ENCODE assay signal across 8 cellular contexts in genomic region chr6:156685823-156686428, GRCh38.
DNase-seq lines count a peak whose midpoint lies in the region; ATAC-seq, FAIRE-seq and TF ChIP-seq lines count a peak whose summit lies in the region.

No MANE protein-coding gene starts in this region.

- peak overlapping the region; percentile 89 for H3K4me3 Mint-ChIP-seq in progenitor cell of endocrine pancreas (ENCODE audit: low read depth)

- H3K4me2 ChIP-seq in OCI-LY3 (ENCODE audit: low read length) (peak overlapping the region; percentile 75), endothelial cell of umbilical vein (ENCODE audit: insufficient read depth, low read length) (peak overlapping the region; percentile 90)

- H3K79me2 ChIP-seq in OCI-LY3 (ENCODE audit: low read length) (no peaks in the 10 kb centered on the region), endothelial cell of umbilical vein (ENCODE audit: control insufficient read depth, insufficient read depth, low read length) (no peaks in the 10 kb centered on the region)

- ATAC-seq in GM18858 (IDR thresholded peaks at IDR 0.05; ENCODE audit: unreplicated experiment) = no peak

- H3K36me3 Mint-ChIP-seq in progenitor cell of endocrine pancreas (ENCODE audit: insufficient read depth) = no peaks in the 10 kb centered on the region

- no peak for TF ChIP-seq POLR2A in endothelial cell of umbilical vein (IDR thresholded peaks at IDR 0.05; ENCODE audit: low read depth, low read length)

- DNase-seq in GM06990 (ENCODE audit: extremely low read depth, insufficient read length) = no peak
- no peak for DNase-seq in endothelial cell of umbilical vein (ENCODE audit: low read depth, low spot score)
- no peak for DNase-seq in progenitor cell of endocrine pancreas (ENCODE audit: low spot score, unreplicated experiment)
- no peak for DNase-seq in HEK293T (ENCODE audit: extremely low spot score)
- no peak for DNase-seq in RKO (ENCODE audit: low spot score)
- no peak for DNase-seq in DMS153 treated with DMSO at 0.1 percent for 48 hours (lab: John Stamatoyannopoulos, UW; ENCODE audit: unreplicated experiment)

- H3K9ac ChIP-seq in OCI-LY3 (ENCODE audit: low read length) = peak overlapping the region; percentile 95
- H3K9ac ChIP-seq in endothelial cell of umbilical vein (replicated peaks; ENCODE audit: extremely low read depth, insufficient read depth, low read length) = peak overlapping the region; percentile 99

- H3K9me1 ChIP-seq in endothelial cell of umbilical vein (replicated peaks; ENCODE audit: control insufficient read depth, extremely low read depth, insufficient read depth, low read length) = no peaks in the 10 kb centered on the region

- H3K4me1 Mint-ChIP-seq in progenitor cell of endocrine pancreas (ENCODE audit: low read depth) = peaks cover 15% of the 10 kb centered on the region

- H3K4me1 ChIP-seq in OCI-LY3 (ENCODE audit: low read length) = peaks cover 27% of the 10 kb centered on the region
- peaks cover 11% of the 10 kb centered on the region for H3K4me1 ChIP-seq in endothelial cell of umbilical vein (ENCODE audit: control insufficient read depth, extremely low read depth, insufficient read depth, low read length)

- TF ChIP-seq CTCF in GM06990 (IDR thresholded peaks at IDR 0.05; ENCODE audit: insufficient read depth, low read length, poor library complexity, severe bottlenecking) (no peak), OCI-LY3 (IDR thresholded peaks at IDR 0.05; ENCODE audit: low read depth, low read length) (no peak), endothelial cell of umbilical vein (IDR thresholded peaks at IDR 0.05; ENCODE audit: extremely low read depth in 1 of 2, insufficient read depth in 1 of 2, low read depth in 1 of 2, low read length in 2 of 2) (no peak), progenitor cell of endocrine pancreas (IDR thresholded peaks at IDR 0.05; ENCODE audit: unreplicated experiment) (no peak)

- H3K27me3 ChIP-seq in GM06990 (replicated peaks; ENCODE audit: control insufficient read depth, insufficient read depth, low read length) (no peaks in the 10 kb centered on the region), OCI-LY3 (ENCODE audit: low read depth, low read length) (no peaks in the 10 kb centered on the region; the same call in 1 of the 2 replicates), endothelial cell of umbilical vein (ENCODE audit: control insufficient read depth in 2 of 2, insufficient read depth in 2 of 2, low read length in 2 of 2) (peaks cover 5 to 18% of the 10 kb centered on the region in 2 experiments)

- H3K36me3 ChIP-seq in GM06990 (ENCODE audit: control insufficient read depth, insufficient read depth, low read length) (no peaks in the 10 kb centered on the region), OCI-LY3 (replicated peaks; ENCODE audit: low read depth, low read length) (no peaks in the 10 kb centered on the region), endothelial cell of umbilical vein (ENCODE audit: control insufficient read depth in 2 of 2, extremely low read depth in 1 of 2, insufficient read depth in 2 of 2, low read length in 2 of 2) (no peaks in the 10 kb centered on the region)

- POLR2A ChIA-PET in endothelial cell of umbilical vein (lab: Charles Lee) = no interaction called here
- POLR2A ChIA-PET in HEK293T (lab: Yijun Ruan, JAX) = interaction anchor here (1.4 to 3.8 kb wide), 4 partner anchors 8 to 91 kb away, joined by 6 to 19 read pairs (median 6); partner anchors contain the start of gene ARID1B

- H3K27ac ChIP-seq in OCI-LY3 (ENCODE audit: low read length) (no peak overlapping the region), endothelial cell of umbilical vein (ENCODE audit: insufficient read depth, low read depth, low read length) (peak overlapping the region; percentile 98)

- peak overlapping the region; percentile 81 for H3K4me3 ChIP-seq in GM06990 (replicated peaks; ENCODE audit: low read depth, low read length)
- H3K4me3 ChIP-seq in OCI-LY3 (ENCODE audit: low read length) = peak overlapping the region; percentile 86
- H3K4me3 ChIP-seq in endothelial cell of umbilical vein (replicated peaks in 1 of 3; ENCODE audit: insufficient read depth in 1 of 3, low read depth in 1 of 3, low read length in 3 of 3) = peak overlapping the region; percentile 59 to 86 (median 82)

- H2AFZ ChIP-seq in OCI-LY3 (ENCODE audit: low read depth, low read length) (no peak overlapping the region), endothelial cell of umbilical vein (ENCODE audit: low read depth, low read length) (peak overlapping the region; percentile 86)

- H4K20me1 ChIP-seq in OCI-LY3 (ENCODE audit: insufficient read depth, low read length) (no peaks in the 10 kb centered on the region), endothelial cell of umbilical vein (replicated peaks; ENCODE audit: control insufficient read depth, extremely low read depth, insufficient read depth, low read length) (no peaks in the 10 kb centered on the region)

- dilution Hi-C loops in endothelial cell of umbilical vein (cut with MboI; ENCODE audit: extremely low pct_ligation_motif_present, low sequenced_read_pairs) = no loop called here

- BruUV-seq in endothelial cell of umbilical vein (replicated peaks; lab: Mats Ljungman, UMichigan) = no TSS peak

- H3K27ac Mint-ChIP-seq in progenitor cell of endocrine pancreas = peak overlapping the region; percentile 98

- peak; percentile 37 for FAIRE-seq in endothelial cell of umbilical vein (lab: Jason Lieb, UNC)

- H3K9me3 Mint-ChIP-seq in progenitor cell of endocrine pancreas (ENCODE audit: low read depth) = no peaks in the 10 kb centered on the region

- peaks cover 5% of the 10 kb centered on the region for H3K27me3 Mint-ChIP-seq in progenitor cell of endocrine pancreas

- CTCF ChIA-PET in endothelial cell of umbilical vein (lab: Charles Lee) = interaction anchor here (0.8 to 1.6 kb wide), 7 partner anchors 9 to 334 kb away, joined by 3 to 4 read pairs (median 3); partner anchors contain the start of gene ARID1B
- CTCF ChIA-PET in HEK293T (lab: Yijun Ruan, JAX) = interaction anchor here (0.6 kb wide), 2 partner anchors 13 to 103 kb away, joined by 3 read pairs; no protein-coding TSS in a partner anchor

- intact Hi-C loops in endothelial cell of umbilical vein (cut with micrococcal nuclease) = loop anchor here (1.0 to 10.0 kb wide), 8 partner anchors 37 to 1361 kb away; no protein-coding TSS in a partner anchor

- H3K9me3 ChIP-seq in OCI-LY3 (ENCODE audit: insufficient read depth, low read length) (no peaks in the 10 kb centered on the region), endothelial cell of umbilical vein (replicated peaks; ENCODE audit: control insufficient read depth, insufficient read depth, low read length) (no peaks in the 10 kb centered on the region)

TF ChIP-seq in endothelial cell of umbilical vein, 7 proteins besides CTCF, POLR2A, EP300 and RAD21:
- no peak for TF ChIP-seq FOS (IDR thresholded peaks at IDR 0.05; ENCODE audit: borderline replicate concordance, insufficient read depth, low read length)
- no peak for TF ChIP-seq EZH2 (IDR thresholded peaks at IDR 0.05; ENCODE audit: borderline replicate concordance, low read depth, low read length, severe bottlenecking)
- TF ChIP-seq MYC (IDR thresholded peaks at IDR 0.05; ENCODE audit: low read depth, low read length) = no peak
- no peak for TF ChIP-seq MAX (IDR thresholded peaks at IDR 0.05; ENCODE audit: insufficient read depth, insufficient read length)
- no peak for TF ChIP-seq JUN (IDR thresholded peaks at IDR 0.05; ENCODE audit: borderline replicate concordance, insufficient read depth, insufficient read length, low read depth)
- TF ChIP-seq POLR2AphosphoS5 (IDR thresholded peaks at IDR 0.05; ENCODE audit: insufficient read depth, low read depth, low read length) = no peak
- no peak for TF ChIP-seq GATA2 (IDR thresholded peaks at IDR 0.05; ENCODE audit: insufficient read depth, insufficient read length, low read depth, low read length)

TF ChIP-seq in HEK293T, 16 proteins besides CTCF, POLR2A, EP300 and RAD21:
- no peak for TF ChIP-seq TARDBP (IDR thresholded peaks at IDR 0.05)
- TF ChIP-seq LEF1 (IDR thresholded peaks at IDR 0.05; ENCODE audit: borderline replicate concordance) = no peak
- no peak for TF ChIP-seq FOXK2 (IDR thresholded peaks at IDR 0.05)
- no peak for TF ChIP-seq CTBP1 (IDR thresholded peaks at IDR 0.05; ENCODE audit: borderline replicate concordance)
- TF ChIP-seq SP1 (IDR thresholded peaks at IDR 0.05) = no peak
- no peak for TF ChIP-seq ZNF384 (IDR thresholded peaks at IDR 0.05)
- TF ChIP-seq SUZ12 (IDR thresholded peaks at IDR 0.05) = no peak
- TF ChIP-seq BHLHE40 (IDR thresholded peaks at IDR 0.05; ENCODE audit: borderline replicate concordance) = no peak
- TF ChIP-seq ELF4 (IDR thresholded peaks at IDR 0.05) = no peak
